In the genomic region with DNA sequence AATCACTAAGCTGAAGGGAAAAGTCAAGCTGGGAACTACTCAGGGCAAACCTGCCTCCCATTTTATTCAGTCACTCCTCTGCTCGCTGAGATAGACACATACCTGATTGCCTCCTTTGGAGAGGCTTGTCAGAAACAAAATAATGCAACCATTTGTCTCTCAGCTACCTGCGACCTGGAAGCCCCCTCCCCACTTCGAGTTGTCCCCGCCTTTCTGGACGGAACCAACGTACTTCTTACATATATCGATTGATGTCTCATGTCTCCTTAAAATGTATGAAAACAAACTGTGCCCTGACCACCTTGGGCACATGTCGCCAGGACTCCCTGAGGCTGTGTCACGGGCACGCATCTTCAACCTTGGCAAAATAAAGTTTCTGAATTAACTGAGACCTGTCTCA, we compare ENCODE assay signal across 15 cellular contexts. TPM values are rescaled to one million over a fixed set of nuclear protein-coding genes. Genes with fewer than 3 reads are reported as not detected.
A peak's percentile ranks its signal among the peaks of the same experiment; 100 is the strongest.
DNase-seq lines count a peak whose midpoint lies in the region; ATAC-seq, FAIRE-seq and TF ChIP-seq lines count a peak whose summit lies in the region.
"Had no signal": no experiment of that assay in that cellular context is flagged by ENCODE, and none has a peak within 500 bp of the region (broad histone marks: within the 10 kb centered on the region; RNA-seq: fewer than 3 reads in every experiment).

No MANE protein-coding gene starts in this region.

- H3K4me1 ChIP-seq in CD8-positive, alpha-beta T cell (ENCODE audit: insufficient read depth, low read length): peaks cover 9% of the 10 kb centered on the region
- peaks cover 12 to 41% of the 10 kb centered on the region in 2 experiments for H3K4me1 ChIP-seq in HCT116 (ENCODE audit: control insufficient read depth in 1 of 2, insufficient read depth in 2 of 2, low read length in 2 of 2)
- H3K4me1 ChIP-seq in naive thymus-derived CD4-positive, alpha-beta T cell (ENCODE audit: control insufficient read depth in 2 of 2, insufficient read depth in 2 of 2, low read length in 2 of 2): peaks cover 7 to 9% of the 10 kb centered on the region in 2 donors

- H3K27ac ChIP-seq in CD8-positive, alpha-beta T cell (ENCODE audit: low read depth, low read length): no peak overlapping the region
- H3K27ac ChIP-seq in HCT116 (ENCODE audit: low read depth, low read length): no peak overlapping the region; the same call in 1 of the 2 replicates
- peak overlapping the region; percentile 88 for H3K27ac ChIP-seq in naive thymus-derived CD4-positive, alpha-beta T cell (ENCODE audit: low read depth, low read length)
- H3K27ac ChIP-seq: SJCRH30, thoracic aorta had no signal

- no peaks in the 10 kb centered on the region for H3K27me3 ChIP-seq in CD8-positive, alpha-beta T cell (ENCODE audit: insufficient read depth, low read length)
- no peaks in the 10 kb centered on the region for H3K27me3 ChIP-seq in HCT116 (ENCODE audit: insufficient read depth, low read length)
- H3K27me3 ChIP-seq in naive thymus-derived CD4-positive, alpha-beta T cell (ENCODE audit: control insufficient read depth in 2 of 2, insufficient read depth in 2 of 2, low read length in 2 of 2): no peaks in the 10 kb centered on the region
- H3K27me3 ChIP-seq: adrenal gland, SJCRH30 had no signal

- H3K36me3 ChIP-seq in CD8-positive, alpha-beta T cell (ENCODE audit: insufficient read depth, low read length): no peaks in the 10 kb centered on the region
- H3K36me3 ChIP-seq in HCT116 (ENCODE audit: control insufficient read depth in 1 of 2, insufficient read depth in 2 of 2, low read length in 2 of 2): no peaks in the 10 kb centered on the region
- no peaks in the 10 kb centered on the region for H3K36me3 ChIP-seq in naive thymus-derived CD4-positive, alpha-beta T cell (ENCODE audit: control insufficient read depth in 2 of 3, insufficient read depth in 3 of 3, low read length in 3 of 3)
- H3K36me3 ChIP-seq: adrenal gland, SJCRH30, thoracic aorta had no signal

- H3K27me3 Mint-ChIP-seq in CD8-positive, alpha-beta T cell (ENCODE audit: low read depth): no peaks in the 10 kb centered on the region
- no peaks in the 10 kb centered on the region for H3K27me3 Mint-ChIP-seq in activated T-helper 1 cell treated with anti-CD3 and anti-CD28 coated beads, Interleukin-12 subunit alpha, Interleukin-12 subunit beta, Interleukin-2, Interleukin-4 antibody, amounts not matched to agents 30 ng/mL and 10 ng/mL and 1 ng/mL, durations not matched to agents 14 hours and 24 hours and 36 hours (ENCODE audit: insufficient read depth)
- no peaks in the 10 kb centered on the region for H3K27me3 Mint-ChIP-seq in naive thymus-derived CD4-positive, alpha-beta T cell

- H3K79me2 ChIP-seq in HCT116 (ENCODE audit: insufficient read depth, low read length): no peaks in the 10 kb centered on the region

- TF ChIP-seq RAD21 in HCT116 (IDR thresholded peaks at IDR 0.05; ENCODE audit: low read depth): no peak

- H3K36me3 Mint-ChIP-seq in CD8-positive, alpha-beta T cell: no peaks in the 10 kb centered on the region
- H3K36me3 Mint-ChIP-seq in activated T-helper 1 cell treated with anti-CD3 and anti-CD28 coated beads, Interleukin-12 subunit alpha, Interleukin-12 subunit beta, Interleukin-2, Interleukin-4 antibody, amounts not matched to agents 30 ng/mL and 10 ng/mL and 1 ng/mL, durations not matched to agents 14 hours and 24 hours and 36 hours (ENCODE audit: low read depth): peaks cover 1% of the 10 kb centered on the region
- H3K36me3 Mint-ChIP-seq in naive thymus-derived CD4-positive, alpha-beta T cell: no peaks in the 10 kb centered on the region

- no peaks in the 10 kb centered on the region for H3K9me3 Mint-ChIP-seq in CD8-positive, alpha-beta T cell
- no peaks in the 10 kb centered on the region for H3K9me3 Mint-ChIP-seq in activated T-helper 1 cell treated with anti-CD3 and anti-CD28 coated beads, Interleukin-12 subunit alpha, Interleukin-12 subunit beta, Interleukin-2, Interleukin-4 antibody, amounts not matched to agents 30 ng/mL and 10 ng/mL and 1 ng/mL, durations not matched to agents 14 hours and 24 hours and 36 hours
- H3K9me3 Mint-ChIP-seq in naive thymus-derived CD4-positive, alpha-beta T cell: no peaks in the 10 kb centered on the region

- intact Hi-C loops in CD8-positive, alpha-beta T cell (cut with DNase I, micrococcal nuclease): loop anchor here in 1 of 2 experiments (10.0 kb wide), 1 partner anchor 1090 kb away; the partner anchor contains the start of gene DMAP1
- intact Hi-C loops in HCT116 (cut with micrococcal nuclease): loop anchor here (2.0 kb wide), 1 partner anchor 34 kb away; no protein-coding TSS in a partner anchor
- intact Hi-C loops in activated T-helper 1 cell treated with anti-CD3 and anti-CD28 coated beads, Interleukin-12 subunit alpha, Interleukin-12 subunit beta, Interleukin-2, Interleukin-4 antibody, amounts not matched to agents 30 ng/mL and 10 ng/mL and 1 ng/mL, durations not matched to agents 14 hours and 24 hours and 36 hours (cut with micrococcal nuclease): loop anchor here (10.0 kb wide), 1 partner anchor 950 kb away; the partner anchor contains the start of gene ERI3
- intact Hi-C loops in naive thymus-derived CD4-positive, alpha-beta T cell (cut with micrococcal nuclease): loop anchor here (2.0 to 10.0 kb wide), 2 partner anchors 500 to 566 kb away; partner anchors contain the start of genes KIF2C (in 1 of the 2) and MAST2 (in 1 of the 2)

- peak overlapping the region; percentile 94 for H3K4me2 ChIP-seq in HCT116 (ENCODE audit: low read length)

- no peak overlapping the region for H2AFZ ChIP-seq in HCT116 (ENCODE audit: low read depth, low read length, poor library complexity, severe bottlenecking)

- H3K4me3 Mint-ChIP-seq in CD8-positive, alpha-beta T cell: peak overlapping the region; percentile 91
- H3K4me3 Mint-ChIP-seq in activated T-helper 1 cell treated with anti-CD3 and anti-CD28 coated beads, Interleukin-12 subunit alpha, Interleukin-12 subunit beta, Interleukin-2, Interleukin-4 antibody, amounts not matched to agents 30 ng/mL and 10 ng/mL and 1 ng/mL, durations not matched to agents 14 hours and 24 hours and 36 hours: peak overlapping the region; percentile 92
- H3K4me3 Mint-ChIP-seq in naive thymus-derived CD4-positive, alpha-beta T cell: peak overlapping the region; percentile 7 to 96 (median 90)

- CTCF ChIA-PET in CD8-positive, alpha-beta T cell (lab: Charles Lee): interaction anchor here (0.6 to 2.2 kb wide), 8 partner anchors 35 to 581 kb away, joined by 3 to 9 read pairs (median 3); partner anchors contain the start of genes MUTYH, TOE1 and UROD
- CTCF ChIA-PET in HCT116 (lab: Charles Lee): interaction anchor here (0.7 kb wide), 1 partner anchor 18 kb away, joined by 3 read pairs; no protein-coding TSS in a partner anchor
- CTCF ChIA-PET in naive thymus-derived CD4-positive, alpha-beta T cell (lab: Charles Lee): interaction anchor here (0.7 to 11.7 kb wide), 4 partner anchors 10 to 290 kb away, joined by 3 to 255 read pairs (median 4); partner anchors contain the start of genes HECTD3 and UROD

- RAD21 ChIA-PET in HCT116 (lab: Charles Lee; ENCODE audit: low non-redundant PET in 1 of 2, low total read pairs in 2 of 2, uncharacterized antibody in 2 of 2, unreplicated experiment in 2 of 2): no interaction called here

- peaks cover 23% of the 10 kb centered on the region for H3K4me1 Mint-ChIP-seq in CD8-positive, alpha-beta T cell (ENCODE audit: low read depth)
- peaks cover 48% of the 10 kb centered on the region for H3K4me1 Mint-ChIP-seq in activated T-helper 1 cell treated with anti-CD3 and anti-CD28 coated beads, Interleukin-12 subunit alpha, Interleukin-12 subunit beta, Interleukin-2, Interleukin-4 antibody, amounts not matched to agents 30 ng/mL and 10 ng/mL and 1 ng/mL, durations not matched to agents 14 hours and 24 hours and 36 hours (ENCODE audit: low read depth)
- peaks cover 6 to 32% (median 26%) of the 10 kb centered on the region in 7 donors for H3K4me1 Mint-ChIP-seq in naive thymus-derived CD4-positive, alpha-beta T cell

- TF ChIP-seq POLR2A in HCT116 (IDR thresholded peaks at IDR 0.05; ENCODE audit: borderline replicate concordance, extremely low read depth, insufficient read depth, insufficient read length): no peak

- H3K4me3 ChIP-seq in CD8-positive, alpha-beta T cell (ENCODE audit: low read depth, low read length): no peak overlapping the region
- peak overlapping the region in 1 of 2 experiments; percentile 70; a peak in 2 of 4 replicates for H3K4me3 ChIP-seq in HCT116 (replicated peaks in 1 of 2; ENCODE audit: low read depth in 1 of 2, low read length in 2 of 2)
- H3K4me3 ChIP-seq in naive thymus-derived CD4-positive, alpha-beta T cell (ENCODE audit: low read length): no peak overlapping the region

- no peak for ATAC-seq in CD8-positive, alpha-beta T cell
- ATAC-seq in HCT116 (no peak), left lobe of liver (no peak)
- no peak for ATAC-seq in naive thymus-derived CD4-positive, alpha-beta T cell

- no peak for DNase-seq in CD8-positive, alpha-beta T cell
- DNase-seq in HCT116 (ENCODE audit: low read depth, low spot score): no peak
- DNase-seq in activated T-helper 1 cell treated with anti-CD3 and anti-CD28 coated beads, Interleukin-12 subunit alpha, Interleukin-12 subunit beta, Interleukin-2, Interleukin-4 antibody, amounts not matched to agents 30 ng/mL and 10 ng/mL and 1 ng/mL, durations not matched to agents 14 hours and 24 hours and 36 hours (ENCODE audit: low spot score): no peak
- no peak for DNase-seq in naive thymus-derived CD4-positive, alpha-beta T cell
- no peak for DNase-seq in frontal cortex (ENCODE audit: low spot score in 2 of 2)
- no peak for DNase-seq in SIG-M5 (lab: John Stamatoyannopoulos, UW)
- DNase-seq in NCI-H226: no peak
- no peak for DNase-seq in left lobe of liver (ENCODE audit: low spot score)
- DNase-seq: activated CD4-positive, CD25-positive, alpha-beta regulatory T cell treated with anti-CD3 and anti-CD28 coated beads, Interleukin-2, amount 50 U/mL, for 72 hours; COR-L47; dermis blood vessel endothelial cell; NCI-H1092 had no signal

- peak overlapping the region; percentile 81 for H3K9ac ChIP-seq in HCT116 (ENCODE audit: low read length)

- H4K20me1 ChIP-seq in HCT116 (ENCODE audit: insufficient read depth): no peaks in the 10 kb centered on the region

- no peaks in the 10 kb centered on the region for H3K9me2 ChIP-seq in HCT116 (ENCODE audit: insufficient read depth)

- TF ChIP-seq CTCF in CD8-positive, alpha-beta T cell (IDR thresholded peaks at IDR 0.05): no peak
- TF ChIP-seq CTCF in HCT116 (IDR thresholded peaks at IDR 0.05 in 2 of 3, conservative IDR thresholded peaks at IDR 0.05 in 1 of 3; ENCODE audit: borderline replicate concordance in 1 of 3, insufficient read depth in 1 of 3, low read depth in 2 of 3, low read length in 2 of 3): no peak

- H3K9me3 ChIP-seq in CD8-positive, alpha-beta T cell (ENCODE audit: low read length): no peaks in the 10 kb centered on the region
- no peaks in the 10 kb centered on the region for H3K9me3 ChIP-seq in HCT116 (ENCODE audit: control insufficient read depth in 1 of 2, insufficient read depth in 1 of 2, low read depth in 1 of 2, low read length in 2 of 2)
- H3K9me3 ChIP-seq in naive thymus-derived CD4-positive, alpha-beta T cell (ENCODE audit: control insufficient read depth in 2 of 3, low read length in 3 of 3): no peaks in the 10 kb centered on the region
- H3K9me3 ChIP-seq: adrenal gland, SJCRH30, thoracic aorta had no signal

- H3K27ac Mint-ChIP-seq in CD8-positive, alpha-beta T cell: peak overlapping the region; percentile 98
- H3K27ac Mint-ChIP-seq in activated T-helper 1 cell treated with anti-CD3 and anti-CD28 coated beads, Interleukin-12 subunit alpha, Interleukin-12 subunit beta, Interleukin-2, Interleukin-4 antibody, amounts not matched to agents 30 ng/mL and 10 ng/mL and 1 ng/mL, durations not matched to agents 14 hours and 24 hours and 36 hours: peak overlapping the region; percentile 61
- peak overlapping the region; percentile 19 to 97 (median 93) for H3K27ac Mint-ChIP-seq in naive thymus-derived CD4-positive, alpha-beta T cell

- no TSS peak for BruUV-seq in HCT116 (replicated peaks; lab: Mats Ljungman, UMichigan)

- FAIRE-seq in frontal cortex (lab: Jason Lieb, UNC): no peak

- POLR2A ChIA-PET in CD8-positive, alpha-beta T cell (lab: Charles Lee): interaction anchor here (2.1 to 6.8 kb wide), 2 partner anchors 9 to 34 kb away, joined by 6 to 75 read pairs; partner anchors contain the start of genes MUTYH and TOE1
- POLR2A ChIA-PET in HCT116 (lab: Charles Lee): interaction anchor here (1.0 kb wide), 1 partner anchor 486 kb away, joined by 3 read pairs; no protein-coding TSS in a partner anchor
- POLR2A ChIA-PET in naive thymus-derived CD4-positive, alpha-beta T cell (lab: Charles Lee): interaction anchor here (0.9 to 5.3 kb wide), 3 partner anchors 9 to 195 kb away, joined by 3 to 85 read pairs (median 3); partner anchors contain the start of genes CCDC163, MMACHC, MUTYH and TOE1

RNA-seq across cellular contexts. Expression of gene HPDL, which starts 21.5 kb away (rescaled TPM):
- total RNA-seq in CD8-positive, alpha-beta T cell: under 1 TPM; 0.43 to 0.47 TPM
- total RNA-seq in HCT116 (2021; ENCODE audit: unreplicated experiment): not detected
- 0.31 and 0.42 TPM in 2 replicates for polyA plus RNA-seq in HCT116 (2012)
- total RNA-seq in activated T-helper 1 cell treated with anti-CD3 and anti-CD28 coated beads, Interleukin-12 subunit alpha, Interleukin-12 subunit beta, Interleukin-2, Interleukin-4 antibody, amounts not matched to agents 30 ng/mL and 10 ng/mL and 1 ng/mL, durations not matched to agents 14 hours and 24 hours and 36 hours: 31.0 and 34.8 TPM in 2 replicates
- total RNA-seq in naive thymus-derived CD4-positive, alpha-beta T cell: 1 to 10 TPM in 1 of 5 experiments, under 1 TPM in 4; 0.32 to 6.7 (median 0.68) TPM
- polyA plus RNA-seq in naive thymus-derived CD4-positive, alpha-beta T cell: 1 to 10 TPM in 1 of 2 donors, under 1 TPM in 1; 0.69 to 1.0 TPM
- 1.6 TPM for total RNA-seq in frontal cortex
- not detected for total RNA-seq in left lobe of liver
- total RNA-seq: SJCRH30, thoracic aorta had no signal

RNA-seq across cellular contexts. Expression of gene TOE1, which starts 34.7 kb away (rescaled TPM):
- total RNA-seq in CD8-positive, alpha-beta T cell: 10 to 100 TPM; 53.8 to 56.5 TPM
- total RNA-seq in HCT116 (2021; ENCODE audit: unreplicated experiment): 11.5 TPM
- polyA plus RNA-seq in HCT116 (2012): 10.3 and 11.9 TPM in 2 replicates
- total RNA-seq in activated T-helper 1 cell treated with anti-CD3 and anti-CD28 coated beads, Interleukin-12 subunit alpha, Interleukin-12 subunit beta, Interleukin-2, Interleukin-4 antibody, amounts not matched to agents 30 ng/mL and 10 ng/mL and 1 ng/mL, durations not matched to agents 14 hours and 24 hours and 36 hours: 39.1 and 41.4 TPM in 2 replicates
- 10 to 100 TPM; 20.6 to 53.3 (median 25.7) TPM for total RNA-seq in naive thymus-derived CD4-positive, alpha-beta T cell
- 10 to 100 TPM; 16.7 to 20.5 TPM for polyA plus RNA-seq in naive thymus-derived CD4-positive, alpha-beta T cell
- 7.3 TPM for total RNA-seq in frontal cortex
- total RNA-seq in left lobe of liver: 4.3 TPM

RNA-seq across cellular contexts. Expression of gene MUTYH, which starts 35.0 kb away (rescaled TPM):
- total RNA-seq in CD8-positive, alpha-beta T cell: 10 to 100 TPM; 53.0 to 62.5 TPM
- total RNA-seq in HCT116 (2021; ENCODE audit: unreplicated experiment): 44.8 TPM
- polyA plus RNA-seq in HCT116 (2012): 31.1 and 33.3 TPM in 2 replicates
- 53.4 and 55.9 TPM in 2 replicates for total RNA-seq in activated T-helper 1 cell treated with anti-CD3 and anti-CD28 coated beads, Interleukin-12 subunit alpha, Interleukin-12 subunit beta, Interleukin-2, Interleukin-4 antibody, amounts not matched to agents 30 ng/mL and 10 ng/mL and 1 ng/mL, durations not matched to agents 14 hours and 24 hours and 36 hours
- total RNA-seq in naive thymus-derived CD4-positive, alpha-beta T cell: 10 to 100 TPM; 56.7 to 85.4 (median 67.7) TPM
- polyA plus RNA-seq in naive thymus-derived CD4-positive, alpha-beta T cell: 10 to 100 TPM; 17.7 to 31.5 TPM
- total RNA-seq in frontal cortex: 20.8 TPM
- 11.8 TPM for total RNA-seq in left lobe of liver
